ENCODE assay signal across 33 cellular contexts in genomic region chr10:36666451-36666850, GRCh38.
"Had no signal": no experiment of that assay in that cellular context is flagged by ENCODE, and none has a peak within 500 bp of the region (broad histone marks: within the 10 kb centered on the region; RNA-seq: fewer than 3 reads in every experiment).

No MANE protein-coding gene starts in this region.

- H3K4me1 Mint-ChIP-seq: activated CD4-positive, alpha-beta memory T cell treated with anti-CD3 and anti-CD28 coated beads, Interleukin-2, amount 10 ng/mL, durations not matched to agents 7 days and 5 days; activated CD4-positive, alpha-beta T cell treated with anti-CD3 and anti-CD28 coated beads for 36 hours; activated CD4-positive, alpha-beta T cell treated with anti-CD3 and anti-CD28 coated beads, Interleukin-2, amount 10 ng/mL, durations not matched to agents 24 days and 14 days; activated naive CD4-positive, alpha-beta T cell treated with anti-CD3 and anti-CD28 coated beads, Interleukin-2, amount 50 U/mL, for 24 hours; activated naive CD8-positive, alpha-beta T cell treated with anti-CD3 and anti-CD28 coated beads for 36 hours; activated naive CD8-positive, alpha-beta T cell treated with anti-CD3 and anti-CD28 coated beads, Interleukin-2, amount 50 U/mL, for 24 hours; activated T-helper 17 cell treated with anti-CD3 and anti-CD28 coated beads, Interleukin-2, amount 50 U/mL, for 72 hours; brain; central memory CD8-positive, alpha-beta T cell; T-helper 17 cell had no signal

- H3K27me3 ChIP-seq: ascending aorta, breast epithelium, esophagus squamous epithelium had no signal

- ATAC-seq: activated CD4-positive, alpha-beta T cell treated with anti-CD3 and anti-CD28 coated beads for 36 hours; activated naive CD8-positive, alpha-beta T cell treated with anti-CD3 and anti-CD28 coated beads, Interleukin-2, amount 50 U/mL, for 24 hours; activated T-helper 17 cell treated with anti-CD3 and anti-CD28 coated beads, Interleukin-2, amount 50 U/mL, for 72 hours; effector memory CD8-positive, alpha-beta T cell; T-helper 17 cell had no signal

- H3K4me3 Mint-ChIP-seq: activated CD4-positive, alpha-beta memory T cell treated with anti-CD3 and anti-CD28 coated beads, Interleukin-2, amount 10 ng/mL, durations not matched to agents 7 days and 5 days; activated CD4-positive, alpha-beta T cell treated with anti-CD3 and anti-CD28 coated beads for 36 hours; activated CD4-positive, alpha-beta T cell treated with anti-CD3 and anti-CD28 coated beads, Interleukin-2, amount 10 ng/mL, durations not matched to agents 24 days and 14 days; activated naive CD4-positive, alpha-beta T cell treated with anti-CD3 and anti-CD28 coated beads for 36 hours; activated naive CD4-positive, alpha-beta T cell treated with anti-CD3 and anti-CD28 coated beads, Interleukin-2, amount 50 U/mL, for 24 hours; activated naive CD8-positive, alpha-beta T cell treated with anti-CD3 and anti-CD28 coated beads for 36 hours; activated naive CD8-positive, alpha-beta T cell treated with anti-CD3 and anti-CD28 coated beads, Interleukin-2, amount 50 U/mL, for 24 hours; activated T-cell treated with anti-CD3 and anti-CD28 coated beads, Interleukin-2, amount 50 U/mL, for 24 hours; activated T-helper 17 cell treated with anti-CD3 and anti-CD28 coated beads, Interleukin-2, amount 50 U/mL, for 72 hours; brain; central memory CD8-positive, alpha-beta T cell; effector memory CD8-positive, alpha-beta T cell; T-helper 17 cell; T-helper 2 cell treated with Interferon-gamma antibody and Interleukin-4, amounts not matched to agents 5 μg/mL and 100 μg/mL, for 36 hours had no signal

- H3K4me1 ChIP-seq: breast epithelium, esophagus squamous epithelium had no signal

- DNase-seq: activated CD4-positive, alpha-beta memory T cell treated with anti-CD3 and anti-CD28 coated beads, Interleukin-2, amount 10 ng/mL, durations not matched to agents 7 days and 5 days; activated CD4-positive, alpha-beta T cell treated with anti-CD3 and anti-CD28 coated beads for 36 hours; activated CD4-positive, alpha-beta T cell treated with anti-CD3 and anti-CD28 coated beads, Interleukin-2, amount 10 ng/mL, durations not matched to agents 24 days and 14 days; activated CD4-positive, alpha-beta T cell treated with anti-CD3 and anti-CD28 coated beads, Interleukin-2, amount 50 U/mL, for 4 hours; activated CD4-positive, CD25-positive, alpha-beta regulatory T cell; activated CD4-positive, CD25-positive, alpha-beta regulatory T cell treated with anti-CD3 and anti-CD28 coated beads, Interleukin-2, amount 50 U/mL, for 72 hours; activated CD8-positive, alpha-beta memory T cell treated with anti-CD3 and anti-CD28 coated beads, Interleukin-2, amount 50 U/mL, for 48 hours; activated effector memory CD4-positive, alpha-beta T cell treated with anti-CD3 and anti-CD28 coated beads, Interleukin-2, amount 50 U/mL, for 16 hours; activated naive CD4-positive, alpha-beta T cell treated with anti-CD3 and anti-CD28 coated beads for 36 hours; activated naive CD8-positive, alpha-beta T cell treated with anti-CD3 and anti-CD28 coated beads for 36 hours; activated naive CD8-positive, alpha-beta T cell treated with anti-CD3 and anti-CD28 coated beads, Interleukin-2, amount 50 U/mL, for 24 hours; activated T-cell treated with anti-CD3 and anti-CD28 coated beads for 4 hours; activated T-cell treated with anti-CD3 and anti-CD28 coated beads, Interleukin-2, amount 50 U/mL, for 24 hours; cortex of kidney; dermis blood vessel endothelial cell; effector CD4-positive, alpha-beta T cell; effector memory CD8-positive, alpha-beta T cell; esophagus squamous epithelium; head of caudate nucleus; hippocampal formation; T-helper 1 cell; T-helper 17 cell; T1000 had no signal

- H3K27ac ChIP-seq: ascending aorta, breast epithelium, epithelial cell of prostate, esophagus squamous epithelium had no signal

- H3K9me3 Mint-ChIP-seq: activated naive CD4-positive, alpha-beta T cell treated with anti-CD3 and anti-CD28 coated beads, Interleukin-2, amount 50 U/mL, for 24 hours; activated naive CD8-positive, alpha-beta T cell treated with anti-CD3 and anti-CD28 coated beads for 36 hours had no signal

- H3K4me3 ChIP-seq: ascending aorta, breast epithelium, esophagus squamous epithelium had no signal

- H3K36me3 Mint-ChIP-seq: activated naive CD4-positive, alpha-beta T cell treated with anti-CD3 and anti-CD28 coated beads, Interleukin-2, amount 50 U/mL, for 24 hours; activated naive CD8-positive, alpha-beta T cell treated with anti-CD3 and anti-CD28 coated beads for 36 hours; brain had no signal

- FAIRE-seq: colon, frontal cortex had no signal

- H3K27ac Mint-ChIP-seq: activated CD4-positive, alpha-beta memory T cell treated with anti-CD3 and anti-CD28 coated beads, Interleukin-2, amount 10 ng/mL, durations not matched to agents 7 days and 5 days; activated CD4-positive, alpha-beta T cell treated with anti-CD3 and anti-CD28 coated beads for 36 hours; activated CD4-positive, alpha-beta T cell treated with anti-CD3 and anti-CD28 coated beads, Interleukin-2, amount 10 ng/mL, durations not matched to agents 24 days and 14 days; activated naive CD4-positive, alpha-beta T cell treated with anti-CD3 and anti-CD28 coated beads for 36 hours; activated naive CD4-positive, alpha-beta T cell treated with anti-CD3 and anti-CD28 coated beads, Interleukin-2, amount 50 U/mL, for 24 hours; activated naive CD8-positive, alpha-beta T cell treated with anti-CD3 and anti-CD28 coated beads for 36 hours; activated naive CD8-positive, alpha-beta T cell treated with anti-CD3 and anti-CD28 coated beads, Interleukin-2, amount 50 U/mL, for 24 hours; activated T-cell treated with anti-CD3 and anti-CD28 coated beads, Interleukin-2, amount 50 U/mL, for 24 hours; activated T-helper 17 cell treated with anti-CD3 and anti-CD28 coated beads, Interleukin-2, amount 50 U/mL, for 72 hours; brain; effector memory CD8-positive, alpha-beta T cell; T-helper 17 cell; T-helper 2 cell treated with Interferon-gamma antibody and Interleukin-4, amounts not matched to agents 5 μg/mL and 100 μg/mL, for 36 hours had no signal

- H3K27me3 Mint-ChIP-seq: activated CD4-positive, alpha-beta memory T cell treated with anti-CD3 and anti-CD28 coated beads, Interleukin-2, amount 10 ng/mL, durations not matched to agents 7 days and 5 days; activated CD4-positive, alpha-beta T cell treated with anti-CD3 and anti-CD28 coated beads for 36 hours; activated CD4-positive, alpha-beta T cell treated with anti-CD3 and anti-CD28 coated beads, Interleukin-2, amount 10 ng/mL, durations not matched to agents 24 days and 14 days; activated naive CD4-positive, alpha-beta T cell treated with anti-CD3 and anti-CD28 coated beads, Interleukin-2, amount 50 U/mL, for 24 hours; activated naive CD8-positive, alpha-beta T cell treated with anti-CD3 and anti-CD28 coated beads for 36 hours; activated naive CD8-positive, alpha-beta T cell treated with anti-CD3 and anti-CD28 coated beads, Interleukin-2, amount 50 U/mL, for 24 hours; activated T-cell treated with anti-CD3 and anti-CD28 coated beads, Interleukin-2, amount 50 U/mL, for 24 hours; activated T-helper 17 cell treated with anti-CD3 and anti-CD28 coated beads, Interleukin-2, amount 50 U/mL, for 72 hours; brain; central memory CD8-positive, alpha-beta T cell; effector memory CD8-positive, alpha-beta T cell; T-helper 17 cell had no signal

- H3K9me3 ChIP-seq: ascending aorta, breast epithelium, esophagus squamous epithelium had no signal

- H3K36me3 ChIP-seq: ascending aorta, breast epithelium, esophagus squamous epithelium had no signal
